Comparison of ENCODE assay signal across 32 cellular contexts in the genomic region with DNA sequence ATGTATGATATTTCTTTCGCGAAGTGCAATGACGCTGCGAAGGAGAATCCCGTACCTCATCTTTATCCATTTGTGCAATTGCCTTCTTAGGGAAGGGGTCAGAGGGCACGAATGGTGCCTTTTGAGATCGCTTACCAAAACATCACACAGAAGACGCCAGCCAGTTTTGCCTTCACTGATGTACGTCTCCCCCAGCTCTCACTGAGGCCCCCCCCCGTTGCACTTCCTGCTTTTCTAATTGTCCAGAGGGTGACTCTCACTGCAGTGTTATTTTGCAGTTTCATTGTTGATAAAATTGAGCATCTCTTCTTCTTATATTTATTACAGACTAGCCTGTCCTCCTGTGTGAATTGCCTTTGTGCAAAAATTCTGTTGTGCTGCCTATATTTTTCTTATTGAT. TPM values are rescaled to one million over a fixed set of nuclear protein-coding genes. Genes with fewer than 3 reads are reported as not detected.
"Had no signal": no experiment of that assay in that cellular context is flagged by ENCODE, and none has a peak within 500 bp of the region (broad histone marks: within the 10 kb centered on the region; RNA-seq: fewer than 3 reads in every experiment).

No MANE protein-coding gene starts in this region.

- DNase-seq: activated CD4-positive, alpha-beta T cell treated with anti-CD3 and anti-CD28 coated beads for 48 hours; activated CD4-positive, alpha-beta T cell treated with anti-CD3 and anti-CD28 coated beads, Interleukin-2, amount 50 U/mL, for 1 hour; activated CD4-positive, alpha-beta T cell treated with anti-CD3 and anti-CD28 coated beads, Interleukin-2, amount 50 U/mL, for 48 hours; activated CD8-positive, alpha-beta memory T cell treated with anti-CD3 and anti-CD28 coated beads for 24 hours; activated CD8-positive, alpha-beta T cell treated with anti-CD3 and anti-CD28 coated beads for 36 hours; activated effector memory CD4-positive, alpha-beta T cell treated with anti-CD3 and anti-CD28 coated beads, Interleukin-2, amount 50 U/mL, for 16 hours; activated naive CD4-positive, alpha-beta T cell; activated naive CD4-positive, alpha-beta T cell treated with anti-CD3 and anti-CD28 coated beads, Interleukin-2, amount 10 ng/mL, durations not matched to agents 7 days and 5 days; activated naive CD8-positive, alpha-beta T cell treated with anti-CD3 and anti-CD28 coated beads, Interleukin-2, amount 10 ng/mL, durations not matched to agents 7 days and 5 days; activated T-cell treated with anti-CD3 and anti-CD28 coated beads, Interleukin-2, amount 50 U/mL, for 4 hours; dorsolateral prefrontal cortex; effector memory CD4-positive, alpha-beta T cell; endodermal cell; erythroblast; foreskin keratinocyte; gastrocnemius medialis; glutamatergic neuron; heart left ventricle; T-helper 1 cell; T-helper 17 cell had no signal

- H3K27ac Mint-ChIP-seq: activated CD8-positive, alpha-beta T cell treated with anti-CD3 and anti-CD28 coated beads for 36 hours; activated naive CD4-positive, alpha-beta T cell treated with anti-CD3 and anti-CD28 coated beads, Interleukin-2, amount 10 ng/mL, durations not matched to agents 7 days and 5 days; activated naive CD4-positive, alpha-beta T cell treated with anti-CD3 and anti-CD28 coated beads, Interleukin-2, amount 50 U/mL, for 72 hours; activated naive CD8-positive, alpha-beta T cell treated with anti-CD3 and anti-CD28 coated beads, Interleukin-2, amount 10 ng/mL, durations not matched to agents 7 days and 5 days; activated T-helper 2 cell treated with anti-CD3 and anti-CD28 coated beads, Interferon-gamma antibody, Interleukin-2, Interleukin-4, amounts not matched to agents 10 μg/mL and 5 μg/mL and 100 μg/mL, durations not matched to agents 14 hours and 24 hours and 36 hours; brain; dendritic cell treated with granulocyte-macrophage colony-stimulating factor and Interleukin-4, amounts not matched to agents 40 ng/mL and 50 ng/mL, for 4 days; endodermal cell; T-helper 17 cell had no signal

- H3K4me3 Mint-ChIP-seq: activated CD8-positive, alpha-beta T cell treated with anti-CD3 and anti-CD28 coated beads for 36 hours; activated naive CD4-positive, alpha-beta T cell treated with anti-CD3 and anti-CD28 coated beads, Interleukin-2, amount 10 ng/mL, durations not matched to agents 7 days and 5 days; activated naive CD8-positive, alpha-beta T cell treated with anti-CD3 and anti-CD28 coated beads, Interleukin-2, amount 10 ng/mL, durations not matched to agents 7 days and 5 days; activated T-cell treated with anti-CD3 and anti-CD28 coated beads, Interleukin-2, amount 50 U/mL, for 4 hours; brain; central memory CD8-positive, alpha-beta T cell; dendritic cell treated with granulocyte-macrophage colony-stimulating factor and Interleukin-4, amounts not matched to agents 40 ng/mL and 50 ng/mL, for 4 days; endodermal cell; T-helper 17 cell; WTC11 had no signal

- H3K27me3 Mint-ChIP-seq: activated CD8-positive, alpha-beta T cell treated with anti-CD3 and anti-CD28 coated beads for 36 hours; activated naive CD4-positive, alpha-beta T cell treated with anti-CD3 and anti-CD28 coated beads, Interleukin-2, amount 10 ng/mL, durations not matched to agents 7 days and 5 days; activated naive CD8-positive, alpha-beta T cell treated with anti-CD3 and anti-CD28 coated beads, Interleukin-2, amount 10 ng/mL, durations not matched to agents 7 days and 5 days; central memory CD8-positive, alpha-beta T cell; dendritic cell treated with granulocyte-macrophage colony-stimulating factor and Interleukin-4, amounts not matched to agents 40 ng/mL and 50 ng/mL, for 4 days; T-helper 17 cell had no signal

- H3K4me3 ChIP-seq: ascending aorta, coronary artery, dorsolateral prefrontal cortex, esophagus muscularis mucosa, gastrocnemius medialis, heart left ventricle had no signal

- H3K36me3 Mint-ChIP-seq: activated naive CD4-positive, alpha-beta T cell treated with anti-CD3 and anti-CD28 coated beads, Interleukin-2, amount 50 U/mL, for 72 hours had no signal

- H3K27ac ChIP-seq: ascending aorta, coronary artery, dorsolateral prefrontal cortex, esophagus muscularis mucosa, foreskin keratinocyte, gastrocnemius medialis, heart left ventricle, VCaP had no signal

- H3K9me3 Mint-ChIP-seq: activated naive CD8-positive, alpha-beta T cell treated with anti-CD3 and anti-CD28 coated beads, Interleukin-2, amount 10 ng/mL, durations not matched to agents 7 days and 5 days; activated T-helper 2 cell treated with anti-CD3 and anti-CD28 coated beads, Interferon-gamma antibody, Interleukin-2, Interleukin-4, amounts not matched to agents 10 μg/mL and 5 μg/mL and 100 μg/mL, durations not matched to agents 14 hours and 24 hours and 36 hours; central memory CD8-positive, alpha-beta T cell had no signal

- H3K4me1 Mint-ChIP-seq: activated naive CD4-positive, alpha-beta T cell treated with anti-CD3 and anti-CD28 coated beads, Interleukin-2, amount 10 ng/mL, durations not matched to agents 7 days and 5 days; activated naive CD8-positive, alpha-beta T cell treated with anti-CD3 and anti-CD28 coated beads, Interleukin-2, amount 10 ng/mL, durations not matched to agents 7 days and 5 days; brain; central memory CD8-positive, alpha-beta T cell; endodermal cell; T-helper 17 cell; WTC11 had no signal

- H3K27me3 ChIP-seq: ascending aorta, dorsolateral prefrontal cortex, esophagus muscularis mucosa, foreskin keratinocyte, gastrocnemius medialis, heart left ventricle had no signal

- ATAC-seq: activated CD4-positive, CD25-positive, alpha-beta regulatory T cell treated with anti-CD3 and anti-CD28 coated beads, Interleukin-2, amount 50 U/mL, for 24 hours; activated CD8-positive, alpha-beta T cell treated with anti-CD3 and anti-CD28 coated beads for 36 hours; activated naive CD4-positive, alpha-beta T cell treated with anti-CD3 and anti-CD28 coated beads, Interleukin-2, amount 50 U/mL, for 72 hours; activated T-cell treated with anti-CD3 and anti-CD28 coated beads, Interleukin-2, amount 50 U/mL, for 4 hours; foreskin keratinocyte; gastrocnemius medialis; T-helper 17 cell; WTC11 had no signal

RNA-seq across cellular contexts. Expression of gene CACNA1B, which starts 39.0 kb away (rescaled TPM):
- total RNA-seq: activated CD8-positive, alpha-beta T cell treated with anti-CD3 and anti-CD28 coated beads for 36 hours; activated naive CD8-positive, alpha-beta T cell treated with anti-CD3 and anti-CD28 coated beads, Interleukin-2, amount 10 ng/mL, durations not matched to agents 7 days and 5 days; ascending aorta; bronchial epithelial cell had no signal
